In genomic region chr2:43226955-43227829, GRCh38 we compare ENCODE assay signal across 1 cellular context.
TF ChIP-seq lines count a peak whose summit lies in the region.

No MANE protein-coding gene starts in this region.

TF ChIP-seq in WTC11, 78 proteins besides CTCF, POLR2A, EP300 and RAD21 (continued from another document and continues in another):
- TF ChIP-seq ZBTB43 (CRISPR knock-in tag; IDR thresholded peaks at IDR 0.05) (peak; percentile 47; the same call in 1 of the 2 replicates), ATF6 (CRISPR knock-in tag; IDR thresholded peaks at IDR 0.05) (0 out of 2 replicates have a peak, but pooled peaks have one; percentile 66), ERG (CRISPR knock-in tag; IDR thresholded peaks at IDR 0.05) (no peak), RELA (CRISPR knock-in tag; IDR thresholded peaks at IDR 0.05; ENCODE audit: borderline replicate concordance) (no peak; the same call in 1 of the 2 replicates), MXD4 (CRISPR knock-in tag; IDR thresholded peaks at IDR 0.05; ENCODE audit: borderline replicate concordance) (no peak), GTF2I (CRISPR knock-in tag; conservative IDR thresholded peaks at IDR 0.05) (no peak), ATF3 (CRISPR knock-in tag; conservative IDR thresholded peaks at IDR 0.05) (no peak), ZSCAN18 (CRISPR knock-in tag; IDR thresholded peaks at IDR 0.05) (no peak), NFATC4 (CRISPR knock-in tag; IDR thresholded peaks at IDR 0.05) (0 out of 2 replicates have a peak, but pooled peaks have one; percentile 14), E2F5 (CRISPR knock-in tag; IDR thresholded peaks at IDR 0.05) (no peak), ZNF425 (CRISPR knock-in tag; conservative IDR thresholded peaks at IDR 0.05) (no peak), STAT6 (CRISPR knock-in tag; conservative IDR thresholded peaks at IDR 0.05; ENCODE audit: low read depth) (no peak), TCF7 (CRISPR knock-in tag; IDR thresholded peaks at IDR 0.05; ENCODE audit: low read depth) (no peak), ETV6 (CRISPR knock-in tag; IDR thresholded peaks at IDR 0.05) (no peak), SMAD3 (CRISPR knock-in tag; IDR thresholded peaks at IDR 0.05; ENCODE audit: borderline replicate concordance) (no peak), TEAD4 (CRISPR knock-in tag; IDR thresholded peaks at IDR 0.05) (0 out of 2 replicates have a peak, but pooled peaks have one; percentile 21), OVOL2 (CRISPR knock-in tag; IDR thresholded peaks at IDR 0.05; ENCODE audit: borderline replicate concordance) (no peak), NFE2L1 (CRISPR knock-in tag; IDR thresholded peaks at IDR 0.05) (no peak), PRRX2 (CRISPR knock-in tag; IDR thresholded peaks at IDR 0.05) (no peak), ARID4B (CRISPR knock-in tag; IDR thresholded peaks at IDR 0.05; ENCODE audit: borderline replicate concordance) (peak; percentile 53; the same call in 1 of the 2 replicates), CREM (CRISPR knock-in tag; IDR thresholded peaks at IDR 0.05) (no peak; the same call in 1 of the 2 replicates), ZNF317 (CRISPR knock-in tag; IDR thresholded peaks at IDR 0.05; ENCODE audit: borderline replicate concordance, low read depth) (no peak), GABPB1 (CRISPR knock-in tag; IDR thresholded peaks at IDR 0.05) (peak; percentile 48; the same call in 1 of the 2 replicates), PREB (CRISPR knock-in tag; IDR thresholded peaks at IDR 0.05; ENCODE audit: borderline replicate concordance) (no peak), ZNF281 (CRISPR knock-in tag; IDR thresholded peaks at IDR 0.05) (0 out of 2 replicates have a peak, but pooled peaks have one; percentile 38), CREB1 (CRISPR knock-in tag; IDR thresholded peaks at IDR 0.05) (no peak), USF2 (CRISPR knock-in tag; IDR thresholded peaks at IDR 0.05) (peak; percentile 22), ZNF263 (CRISPR knock-in tag; IDR thresholded peaks at IDR 0.05; ENCODE audit: low read depth) (no peak), ESRRA (CRISPR knock-in tag; IDR thresholded peaks at IDR 0.05; ENCODE audit: borderline replicate concordance) (no peak)
